10 cellular contexts compared by ENCODE assay signal in genomic region chr2:157572725-157573124, GRCh38. TPM values are rescaled to one million over a fixed set of nuclear protein-coding genes. Genes with fewer than 3 reads are reported as not detected.
A peak's percentile ranks its signal among the peaks of the same experiment; 100 is the strongest.
DNase-seq lines count a peak whose midpoint lies in the region; ATAC-seq lines count a peak whose summit lies in the region.
"Had no signal": no experiment of that assay in that cellular context is flagged by ENCODE, and none has a peak within 500 bp of the region (broad histone marks: within the 10 kb centered on the region; RNA-seq: fewer than 3 reads in every experiment).

No MANE protein-coding gene starts in this region.

- H3K36me3 Mint-ChIP-seq in activated CD4-positive, alpha-beta T cell treated with anti-CD3 and anti-CD28 coated beads, Interleukin-2, amount 10 ng/mL, durations not matched to agents 7 days and 5 days (ENCODE audit: low read depth) = no peaks in the 10 kb centered on the region

- DNase-seq in DMS53 (lab: John Stamatoyannopoulos, UW) (peak; percentile 70), H7 (peak; percentile 51), NCI-H748 treated with DMSO at 0.1 percent for 48 hours (lab: John Stamatoyannopoulos, UW) (peak; percentile 43), iris pigment epithelial cell (ENCODE audit: low read depth) (peak; percentile 5), Right ventricle myocardium superior (no peak)
- DNase-seq in activated CD4-positive, alpha-beta T cell treated with anti-CD3 and anti-CD28 coated beads, Interleukin-2, amount 10 ng/mL, durations not matched to agents 7 days and 5 days = no peak
- DNase-seq: activated T-cell treated with anti-CD3 and anti-CD28 coated beads, Interleukin-2, amount 50 U/mL, for 24 hours; testis had no signal

- H3K27me3 Mint-ChIP-seq in activated CD4-positive, alpha-beta T cell treated with anti-CD3 and anti-CD28 coated beads, Interleukin-2, amount 10 ng/mL, durations not matched to agents 7 days and 5 days = no peaks in the 10 kb centered on the region
- H3K27me3 Mint-ChIP-seq: activated T-cell treated with anti-CD3 and anti-CD28 coated beads, Interleukin-2, amount 50 U/mL, for 24 hours had no signal

- H3K4me1 Mint-ChIP-seq in activated CD4-positive, alpha-beta T cell treated with anti-CD3 and anti-CD28 coated beads, Interleukin-2, amount 10 ng/mL, durations not matched to agents 7 days and 5 days = no peaks in the 10 kb centered on the region

- no peaks in the 10 kb centered on the region for H3K9me3 Mint-ChIP-seq in activated CD4-positive, alpha-beta T cell treated with anti-CD3 and anti-CD28 coated beads, Interleukin-2, amount 10 ng/mL, durations not matched to agents 7 days and 5 days
- H3K9me3 Mint-ChIP-seq: activated T-cell treated with anti-CD3 and anti-CD28 coated beads, Interleukin-2, amount 50 U/mL, for 24 hours had no signal

- no peaks in the 10 kb centered on the region for H3K27me3 ChIP-seq in H7 (ENCODE audit: control insufficient read depth, insufficient read depth, low read length)
- H3K27me3 ChIP-seq: testis had no signal

- no peak overlapping the region for H3K4me3 Mint-ChIP-seq in activated CD4-positive, alpha-beta T cell treated with anti-CD3 and anti-CD28 coated beads, Interleukin-2, amount 10 ng/mL, durations not matched to agents 7 days and 5 days
- H3K4me3 Mint-ChIP-seq: activated T-cell treated with anti-CD3 and anti-CD28 coated beads, Interleukin-2, amount 50 U/mL, for 24 hours had no signal

- H3K27ac Mint-ChIP-seq in activated CD4-positive, alpha-beta T cell treated with anti-CD3 and anti-CD28 coated beads, Interleukin-2, amount 10 ng/mL, durations not matched to agents 7 days and 5 days = no peak overlapping the region
- H3K27ac Mint-ChIP-seq: activated T-cell treated with anti-CD3 and anti-CD28 coated beads, Interleukin-2, amount 50 U/mL, for 24 hours had no signal

- no peak overlapping the region for H3K4me3 ChIP-seq in H7 (ENCODE audit: insufficient read depth, low read depth, low read length)
- H3K4me3 ChIP-seq: testis had no signal

- intact Hi-C loops in Right ventricle myocardium superior (cut with DNase I) = no loop called here

- ATAC-seq in GM19324 (IDR thresholded peaks at IDR 0.05; ENCODE audit: low FRiP score, unreplicated experiment) = no peak
- ATAC-seq in GM21360 (IDR thresholded peaks at IDR 0.05; ENCODE audit: unreplicated experiment) = no peak
- no peak for ATAC-seq in Right ventricle myocardium superior (ENCODE audit: poor library complexity)

- POLR2A ChIA-PET in activated CD4-positive, alpha-beta T cell treated with anti-CD3 and anti-CD28 coated beads, Interleukin-2, amount 10 ng/mL, durations not matched to agents 7 days and 5 days (lab: Charles Lee) = no interaction called here

- CTCF ChIA-PET in activated CD4-positive, alpha-beta T cell treated with anti-CD3 and anti-CD28 coated beads, Interleukin-2, amount 10 ng/mL, durations not matched to agents 7 days and 5 days (lab: Charles Lee) = interaction anchor here (0.6 to 1.1 kb wide), 5 partner anchors 8 to 155 kb away, joined by 3 to 4 read pairs (median 3); no protein-coding TSS in a partner anchor

- no peaks in the 10 kb centered on the region for H3K36me3 ChIP-seq in H7 (replicated peaks; ENCODE audit: control insufficient read depth, insufficient read depth, low read length)

RNA-seq across cellular contexts. Expression of gene ACVR1C, which starts 55.9 kb away (rescaled TPM):
- total RNA-seq in H7 (2014; rRNA removed; shearing (Covaris generic)) = 0.14 and 1.0 TPM in 2 replicates
- total RNA-seq in activated CD4-positive, alpha-beta T cell treated with anti-CD3 and anti-CD28 coated beads, Interleukin-2, amount 10 ng/mL, durations not matched to agents 7 days and 5 days = 1 to 10 TPM; 2.2 to 2.5 TPM
- 0.54 TPM for total RNA-seq in Right ventricle myocardium superior

Comparison
In these comparisons a context has a peak if more than half of its experiments do, and no peak if none do; other contexts are left out.
1. DNase-seq: peak in DMS53 (single experiment), H7 (single experiment), NCI-H748 treated with DMSO at 0.1 percent for 48 hours (single experiment) and iris pigment epithelial cell (single experiment); none in activated CD4-positive, alpha-beta T cell treated with anti-CD3 and anti-CD28 coated beads, Interleukin-2, amount 10 ng/mL, durations not matched to agents 7 days and 5 days (single experiment) and Right ventricle myocardium superior (single experiment).